8 cellular contexts compared by ENCODE assay signal in the genomic region with DNA sequence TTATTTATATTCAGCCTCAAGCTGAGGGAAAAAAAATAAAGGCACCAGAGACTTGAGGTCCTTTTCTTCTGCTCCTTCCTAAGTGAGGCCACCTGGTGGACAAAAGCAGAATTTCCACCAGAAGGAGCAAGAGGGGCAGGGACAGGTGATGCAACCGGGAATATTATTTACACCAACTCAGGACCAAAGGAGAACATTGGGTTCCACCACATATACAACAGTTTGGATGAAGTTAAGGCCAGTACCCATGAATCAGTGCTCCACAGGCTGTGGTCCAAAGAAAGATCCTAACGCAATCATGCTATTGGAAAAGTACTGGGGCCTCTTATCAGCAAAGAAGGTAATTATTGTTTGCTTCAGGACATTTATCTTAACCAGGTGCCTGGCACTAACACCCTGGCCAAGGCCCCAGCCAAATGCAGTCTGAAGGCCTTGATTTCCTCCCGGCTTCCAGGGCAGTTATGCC. TPM values are rescaled to one million over a fixed set of nuclear protein-coding genes. Genes with fewer than 3 reads are reported as not detected.
DNase-seq lines count a peak whose midpoint lies in the region; ATAC-seq and TF ChIP-seq lines count a peak whose summit lies in the region.

No MANE protein-coding gene starts in this region.

- no TSS peak for BruUV-seq in OCI-LY7 (replicated peaks; lab: Mats Ljungman, UMichigan)

- H2BK15ac ChIP-seq in neuronal stem cell (ENCODE audit: low read length) = no peak overlapping the region

- WGBS in neuronal stem cell (ENCODE audit: extremely low coverage in 2 of 2, insufficient read length in 2 of 2, insufficient replicate concordance in 1 of 2), 2 donors = no CpG with 5 or more reads among the region's 3 CpGs

- H3K18ac ChIP-seq in neuronal stem cell (ENCODE audit: low read length) = no peak overlapping the region

- H3K36me3 ChIP-seq in OCI-LY7 (ENCODE audit: insufficient read depth, low read length) (peaks cover 23% of the 10 kb centered on the region), neuronal stem cell (replicated peaks in 1 of 2; ENCODE audit: control insufficient read depth in 2 of 2, insufficient read depth in 2 of 2, low read length in 2 of 2) (peaks cover 0 to 4% of the 10 kb centered on the region in 2 donors), tibial artery (peaks cover 30 to 33% (median 32%) of the 10 kb centered on the region in 3 donors)

- H3K79me2 ChIP-seq in OCI-LY7 (ENCODE audit: insufficient read depth, low read depth, low read length) = peaks cover 7% of the 10 kb centered on the region; the same call in 1 of the 2 replicates

- no peaks in the 10 kb centered on the region for H3K9me2 ChIP-seq in OCI-LY7 (ENCODE audit: insufficient read depth, low read length)

- no peaks in the 10 kb centered on the region for H3K9me3 ChIP-seq in OCI-LY7 (ENCODE audit: low read length)
- H3K9me3 ChIP-seq in neuronal stem cell (replicated peaks in 1 of 2; ENCODE audit: control insufficient read depth in 2 of 2, insufficient read depth in 1 of 2, low read depth in 1 of 2, low read length in 2 of 2) = no peaks in the 10 kb centered on the region
- H3K9me3 ChIP-seq in tibial artery = no peaks in the 10 kb centered on the region

- H2BK5ac ChIP-seq in neuronal stem cell (ENCODE audit: low read length) = no peak overlapping the region

- H2BK120ac ChIP-seq in neuronal stem cell (ENCODE audit: low read depth, low read length) = no peak overlapping the region

- peaks cover 0 to 18% (median 0%) of the 10 kb centered on the region in 3 experiments for H3K27me3 ChIP-seq in neuronal stem cell (ENCODE audit: control insufficient read depth in 3 of 3, insufficient read depth in 3 of 3, low read depth in 1 of 3, low read length in 3 of 3)
- no peaks in the 10 kb centered on the region for H3K27me3 ChIP-seq in tibial artery

- peak; percentile 80 for TF ChIP-seq CTCF in OCI-LY7 (conservative IDR thresholded peaks at IDR 0.05; ENCODE audit: low read length)
- peak; percentile 82 for TF ChIP-seq CTCF in fibroblast of the aortic adventitia (IDR thresholded peaks at IDR 0.05; ENCODE audit: insufficient read depth, low read length)
- peak; percentile 63 to 85 for TF ChIP-seq CTCF in tibial artery (IDR thresholded peaks at IDR 0.05)

- no peak overlapping the region for H4K91ac ChIP-seq in neuronal stem cell (ENCODE audit: low read depth, low read length, poor library complexity)

- H3K4me2 ChIP-seq in OCI-LY7 (ENCODE audit: low read length) = peak overlapping the region; percentile 80
- no peak overlapping the region for H3K4me2 ChIP-seq in neuronal stem cell (ENCODE audit: insufficient read depth, low read length, poor library complexity, severe bottlenecking)

- peak; percentile 28 for DNase-seq in COR-L47 (lab: John Stamatoyannopoulos, UW)
- DNase-seq in HUDEP-2 (lab: John Stamatoyannopoulos, UW; ENCODE audit: unreplicated experiment in 76 of 76) = peak in 71 of 76 experiments; percentile 0 to 75 (median 35)
- peak; percentile 76 for DNase-seq in OCI-LY7 (ENCODE audit: low spot score)
- peak; percentile 54 for DNase-seq in activated T-helper 1 cell treated with Interleukin-2 at 50 U/mL for 16 hours (ENCODE audit: low read depth)
- DNase-seq in fibroblast of the aortic adventitia (ENCODE audit: low read depth) = peak; percentile 89
- peak; percentile 54 for DNase-seq in neuronal stem cell (ENCODE audit: low spot score)
- DNase-seq in tibial artery = peak; percentile 90 to 92

- peaks cover 60% of the 10 kb centered on the region for H3K4me1 ChIP-seq in OCI-LY7 (ENCODE audit: insufficient read depth, low read length, poor library complexity, severe bottlenecking)
- peaks cover 4 to 7% of the 10 kb centered on the region in 2 donors for H3K4me1 ChIP-seq in neuronal stem cell (ENCODE audit: control insufficient read depth in 2 of 2, insufficient read depth in 1 of 2, low read depth in 1 of 2, low read length in 2 of 2)
- peaks cover 0 to 60% (median 15%) of the 10 kb centered on the region in 4 donors for H3K4me1 ChIP-seq in tibial artery

- no peak for ATAC-seq in GM21825 (IDR thresholded peaks at IDR 0.05; ENCODE audit: unreplicated experiment)

- POLR2A ChIA-PET in OCI-LY7 (lab: Charles Lee) = interaction anchor here (1.4 to 9.1 kb wide), 3 partner anchors 42 to 61 kb away, joined by 4 to 121 read pairs (median 4); no protein-coding TSS in a partner anchor

- no peak overlapping the region for H2AK5ac ChIP-seq in neuronal stem cell (ENCODE audit: low read depth, low read length)

- intact Hi-C loops in OCI-LY7 (cut with micrococcal nuclease; ENCODE audit: unreplicated experiment) (loop anchor here (1.0 to 5.0 kb wide), 5 partner anchors 45 to 256 kb away; partner anchors contain the start of genes NCBP2L and PRPS1), tibial artery (cut with DNase I; ENCODE audit: low total_unique reads) (no loop called here)

- H3K9ac ChIP-seq in neuronal stem cell (ENCODE audit: low read depth, low read length, poor library complexity) = no peak overlapping the region

- no peak overlapping the region for H2BK12ac ChIP-seq in neuronal stem cell (ENCODE audit: low read length)

- no peaks in the 10 kb centered on the region for H4K20me1 ChIP-seq in OCI-LY7 (ENCODE audit: insufficient read depth, low read length)

- H3K14ac ChIP-seq in neuronal stem cell (ENCODE audit: low read length) = no peak overlapping the region

- no peak overlapping the region for H3K23ac ChIP-seq in neuronal stem cell (ENCODE audit: low read depth, low read length, poor library complexity)

- peak overlapping the region; percentile 85 for H3K27ac ChIP-seq in OCI-LY7 (ENCODE audit: low read depth, low read length, poor library complexity, severe bottlenecking)
- no peak overlapping the region for H3K27ac ChIP-seq in neuronal stem cell (replicated peaks; ENCODE audit: low read length)
- peak overlapping the region; percentile 97 to 99 for H3K27ac ChIP-seq in tibial artery

- H3K4ac ChIP-seq in neuronal stem cell (ENCODE audit: low read length) = no peak overlapping the region

- H4K8ac ChIP-seq in neuronal stem cell (ENCODE audit: low read depth, low read length) = no peak overlapping the region

- H2AFZ ChIP-seq in OCI-LY7 (ENCODE audit: low read length) (peak overlapping the region; percentile 64; the same call in 1 of the 2 replicates), neuronal stem cell (ENCODE audit: low read length) (no peak overlapping the region)

- H3K79me1 ChIP-seq in neuronal stem cell (ENCODE audit: low read depth, low read length) = no peaks in the 10 kb centered on the region

- H3K4me3 ChIP-seq in OCI-LY7 (ENCODE audit: low read depth, low read length, poor library complexity, severe bottlenecking) (no peak overlapping the region), fibroblast of the aortic adventitia (ENCODE audit: low read depth, low read length) (no peak overlapping the region), neuronal stem cell (ENCODE audit: low read length in 2 of 2) (no peak overlapping the region), tibial artery (peak overlapping the region; percentile 86 to 95)

- CTCF ChIA-PET in OCI-LY7 (lab: Charles Lee; ENCODE audit: unreplicated experiment) = interaction anchor here (2.6 to 3.0 kb wide), 2 partner anchors 41 to 45 kb away, joined by 10 to 19 read pairs; no protein-coding TSS in a partner anchor

RNA-seq across cellular contexts. Expression of gene TSC22D3, which starts 57.4 kb away (rescaled TPM):
- 28.3 and 35.6 TPM in 2 replicates for total RNA-seq in OCI-LY7 (2014; rRNA removed; shearing (Covaris generic))
- total RNA-seq in OCI-LY7 (2022) (28.4 and 29.3 TPM in 2 replicates), fibroblast of the aortic adventitia (ENCODE audit: low replicate concordance) (13.3 and 45.9 TPM in 2 replicates)
- 33.5 TPM for polyA plus RNA-seq in neuronal stem cell (2013, experiment 1 of 2)
- polyA plus RNA-seq in neuronal stem cell (2013, experiment 2 of 2) = 31.5 TPM

RNA-seq across cellular contexts. Expression of gene NCBP2L, which starts 59.3 kb away (rescaled TPM):
- not detected in 2 replicates for total RNA-seq in OCI-LY7 (2014; rRNA removed; shearing (Covaris generic))
- not detected in 2 replicates for total RNA-seq in OCI-LY7 (2022)
- total RNA-seq in fibroblast of the aortic adventitia (ENCODE audit: low replicate concordance) = not detected in 2 replicates
- polyA plus RNA-seq in neuronal stem cell (2013, experiment 1 of 2) = not detected
- not detected for polyA plus RNA-seq in neuronal stem cell (2013, experiment 2 of 2)

Comparison
In these comparisons a context has a peak if more than half of its experiments do, and no peak if none do; other contexts are left out.
1. DNase-seq: peak in every context shown above with its lines; median percentile 91 in tibial artery; 89 in fibroblast of the aortic adventitia; 76 in OCI-LY7; 54 in activated T-helper 1 cell treated with Interleukin-2 at 50 U/mL for 16 hours; 54 in neuronal stem cell; 35 in HUDEP-2; 28 in COR-L47.
2. H3K4me3 ChIP-seq: peak in tibial artery (2 of 2); none in OCI-LY7 (single experiment), fibroblast of the aortic adventitia (single experiment) and neuronal stem cell (0 of 2).
3. Peak in every context shown above with its lines, with median percentiles within 50 percentile points of each other: CTCF ChIP-seq.